In the genomic region with DNA sequence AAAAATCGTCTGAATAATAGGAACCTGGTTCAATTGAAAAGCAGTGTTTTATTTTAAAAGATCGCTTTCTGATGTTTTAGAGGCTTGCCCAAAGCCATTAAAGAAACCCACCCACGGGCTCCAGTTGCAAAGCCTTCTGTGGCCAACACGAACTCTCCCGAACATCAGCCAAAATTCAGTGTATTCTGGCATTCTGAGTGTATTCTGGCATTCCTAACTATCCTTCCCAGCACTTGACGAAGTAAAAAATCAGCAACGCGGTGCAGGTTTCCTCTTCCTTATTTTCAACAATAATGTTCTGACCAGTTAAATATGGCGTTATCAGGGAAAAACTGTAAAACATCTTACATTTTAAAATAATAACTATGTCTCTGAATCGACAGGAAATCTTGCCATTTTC, we compare ENCODE assay signal across 8 cellular contexts. TPM values are rescaled to one million over a fixed set of nuclear protein-coding genes. Genes with fewer than 3 reads are reported as not detected.
A peak's percentile ranks its signal among the peaks of the same experiment; 100 is the strongest.
DNase-seq lines count a peak whose midpoint lies in the region; ATAC-seq, FAIRE-seq and TF ChIP-seq lines count a peak whose summit lies in the region.

No MANE protein-coding gene starts in this region.

- DNase-seq in AG10803 (ENCODE audit: low read depth) (peak; percentile 59), NT2/D1 (ENCODE audit: low read depth, low spot score) (no peak), NCI-H187 treated with DMSO at 0.1 percent for 48 hours (lab: John Stamatoyannopoulos, UW) (no peak), H54 (ENCODE audit: insufficient read length, low spot score) (no peak)
- DNase-seq in naive thymus-derived CD8-positive, alpha-beta T cell = no peak

- POLR2A ChIA-PET in naive thymus-derived CD8-positive, alpha-beta T cell (lab: Charles Lee) = interaction anchor here (0.8 kb wide), 1 partner anchor 12 kb away, joined by 3 read pairs; no protein-coding TSS in a partner anchor

- H3K9me3 Mint-ChIP-seq in naive thymus-derived CD8-positive, alpha-beta T cell = no peaks in the 10 kb centered on the region

- no peak for FAIRE-seq in H54 (lab: Jason Lieb, UNC)

- H3K4me3 Mint-ChIP-seq in naive thymus-derived CD8-positive, alpha-beta T cell = peak overlapping the region; percentile 84 to 95 (median 92)

- TF ChIP-seq POLR2A in H54 (IDR thresholded peaks at IDR 0.05; ENCODE audit: low read depth, low read length) = no peak

- H3K36me3 Mint-ChIP-seq in naive thymus-derived CD8-positive, alpha-beta T cell = peaks cover 0 to 2% (median 0%) of the 10 kb centered on the region in 3 donors

- H3K4me1 ChIP-seq in NT2/D1 (ENCODE audit: insufficient read depth, insufficient read length) = peaks cover 4% of the 10 kb centered on the region
- H3K4me1 ChIP-seq in endocrine pancreas (ENCODE audit: control insufficient read depth, insufficient read depth, low read length) = peaks cover 22% of the 10 kb centered on the region

- peaks cover 35 to 96% (median 72%) of the 10 kb centered on the region in 4 donors for H3K4me1 Mint-ChIP-seq in naive thymus-derived CD8-positive, alpha-beta T cell

- peak overlapping the region in 7 of 10 donors; percentile 23 to 79 (median 72) for H3K27ac Mint-ChIP-seq in naive thymus-derived CD8-positive, alpha-beta T cell

- H3K4me3 ChIP-seq in AG10803 (ENCODE audit: low read length) (peak overlapping the region; percentile 66), NT2/D1 (ENCODE audit: insufficient read length, low read depth) (peak overlapping the region; percentile 15), endocrine pancreas (ENCODE audit: control insufficient read depth, insufficient read depth, low read length) (peak overlapping the region; percentile 79)

- H3K9ac ChIP-seq in NT2/D1 (ENCODE audit: insufficient read length, low read depth) (no peak overlapping the region), endocrine pancreas (ENCODE audit: control insufficient read depth, insufficient read depth, low read length) (peak overlapping the region; percentile 78)

- no peak for ATAC-seq in naive thymus-derived CD8-positive, alpha-beta T cell
- ATAC-seq in GM21526 (IDR thresholded peaks at IDR 0.05; ENCODE audit: low FRiP score, unreplicated experiment) = no peak
- no peak for ATAC-seq in HG02610 (IDR thresholded peaks at IDR 0.05; ENCODE audit: unreplicated experiment)

- H3K27me3 ChIP-seq in NT2/D1 (ENCODE audit: insufficient read depth, insufficient read length) = no peaks in the 10 kb centered on the region
- H3K27me3 ChIP-seq in endocrine pancreas (ENCODE audit: control insufficient read depth, insufficient read depth, low read length) = no peaks in the 10 kb centered on the region

- H3K27me3 Mint-ChIP-seq in naive thymus-derived CD8-positive, alpha-beta T cell = no peaks in the 10 kb centered on the region

- H3K36me3 ChIP-seq in NT2/D1 (ENCODE audit: insufficient read depth, insufficient read length, low read length) (no peaks in the 10 kb centered on the region), endocrine pancreas (ENCODE audit: control insufficient read depth, insufficient read depth, low read length) (peaks cover 2% of the 10 kb centered on the region)

- H3K9me3 ChIP-seq in NT2/D1 (ENCODE audit: insufficient read depth, low read length) (no peaks in the 10 kb centered on the region), endocrine pancreas (ENCODE audit: control insufficient read depth, low read length) (no peaks in the 10 kb centered on the region)

- TF ChIP-seq CTCF in AG10803 (conservative IDR thresholded peaks at IDR 0.05; ENCODE audit: low read length) = no peak

RNA-seq across cellular contexts. Expression of a gene that starts 44.6 kb away (rescaled TPM):
- 10 to 100 TPM; 25.7 to 27.2 TPM for total RNA-seq in naive thymus-derived CD8-positive, alpha-beta T cell
- 1 to 10 TPM in 2 of 3 donors, under 1 TPM in 1; 0.80 to 5.8 (median 1.8) TPM for polyA plus RNA-seq in naive thymus-derived CD8-positive, alpha-beta T cell

Comparison
In these comparisons a context has a peak if more than half of its experiments do, and no peak if none do; other contexts are left out.
1. H3K4me3 ChIP-seq: peak in every context shown above with its lines; median percentile 79 in endocrine pancreas; 66 in AG10803; 15 in NT2/D1.